In the genomic region with DNA sequence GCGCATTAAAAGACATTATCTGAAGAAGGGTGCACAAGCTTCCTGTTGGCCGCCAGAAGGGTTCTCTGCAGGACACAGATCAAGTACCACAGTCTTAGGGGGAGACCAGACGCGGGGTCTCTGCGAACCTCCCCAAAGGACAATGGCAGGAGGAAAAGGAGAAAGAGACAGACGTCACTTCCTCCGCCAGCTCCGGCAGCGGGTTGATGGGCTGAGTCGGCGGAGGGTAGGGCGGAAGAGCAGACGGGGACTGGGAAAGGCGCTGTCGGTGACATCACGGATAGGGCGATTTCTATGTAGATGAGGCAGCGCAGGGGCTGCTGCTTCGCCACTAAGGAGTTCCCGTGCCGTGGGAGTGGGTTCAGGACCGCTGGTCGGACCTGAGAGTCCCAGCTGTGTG, we compare ENCODE assay signal across 9 cellular contexts. TPM values are rescaled to one million over a fixed set of nuclear protein-coding genes. Genes with fewer than 3 reads are reported as not detected.
DNase-seq lines count a peak whose midpoint lies in the region; ATAC-seq and TF ChIP-seq lines count a peak whose summit lies in the region.
"Not testable (repeated sequence)": the region's sequence is repeated elsewhere in the genome, so short reads cannot be mapped to it uniquely, and the experiment has no call there.
"Had no signal": no experiment of that assay in that cellular context is flagged by ENCODE, and none has a peak within 500 bp of the region (broad histone marks: within the 10 kb centered on the region; RNA-seq: fewer than 3 reads in every experiment).

No MANE protein-coding gene starts in this region.

- not testable (repeated sequence) for H3K9me3 ChIP-seq in Peyer's patch; lung (ENCODE audit: control insufficient read depth in 2 of 2, insufficient read depth in 1 of 2, low read length in 1 of 2)

- not testable (repeated sequence) for TF ChIP-seq CTCF in AG09319 (IDR thresholded peaks at IDR 0.05; ENCODE audit: low read depth, low read length); Peyer's patch (IDR thresholded peaks at IDR 0.05); lung (IDR thresholded peaks at IDR 0.05; ENCODE audit: control extremely low read depth, extremely low read depth)

- peak overlapping the region; percentile 63 to 83 (median 76) for H3K27ac ChIP-seq in Peyer's patch
- H3K27ac ChIP-seq in lung (ENCODE audit: low read depth in 1 of 2, low read length in 1 of 2): peak overlapping the region in 1 of 2 donors; percentile 40

- 1 to 3% methylated on average over 12 to 17 of the region's 23 CpGs for WGBS in lung, 2 donors

- not testable (repeated sequence) for TF ChIP-seq POLR2A in Peyer's patch (IDR thresholded peaks at IDR 0.05)

- H3K36me3 ChIP-seq in Peyer's patch; lung (ENCODE audit: control insufficient read depth in 2 of 2, insufficient read depth in 2 of 2, low read length in 2 of 2): not testable (repeated sequence)

- ATAC-seq in GM21423 (IDR thresholded peaks at IDR 0.05; ENCODE audit: unreplicated experiment): peak; percentile 48
- ATAC-seq in lung (ENCODE audit: insufficient read depth, low FRiP score): peak; percentile 61

- DNase-seq in AG09319 (ENCODE audit: extremely low read depth, low read depth): peak; percentile 28
- DNase-seq in LHCN-M2 (ENCODE audit: low read depth): peak; percentile 86
- DNase-seq in Peyer's patch: peak; percentile 84 to 94 (median 85)
- DNase-seq in activated CD8-positive, alpha-beta memory T cell treated with anti-CD3 and anti-CD28 coated beads, Interleukin-2, amount 50 U/mL, for 48 hours: peak; percentile 86
- DNase-seq in effector CD4-positive, alpha-beta T cell: peak; percentile 73
- DNase-seq in lung (ENCODE audit: low spot score): peak; percentile 86
- peak; percentile 90 for DNase-seq in stimulated activated CD4-positive, alpha-beta T cell treated with anti-CD3 and anti-CD28 coated beads, Interleukin-1b, Interleukin-23, amount 100 ng/mL, for 48 hours

- not testable (repeated sequence) for H3K4me1 ChIP-seq in Peyer's patch; lung (ENCODE audit: control insufficient read depth in 2 of 2, insufficient read depth in 2 of 2, low read length in 2 of 2)

- H3K4me3 ChIP-seq in Peyer's patch: peak overlapping the region; percentile 6 to 48 (median 30)
- not testable (repeated sequence) for H3K4me3 ChIP-seq in lung

- H3K27me3 ChIP-seq in Peyer's patch; lung (ENCODE audit: control insufficient read depth, insufficient read depth): not testable (repeated sequence)

RNA-seq across cellular contexts. Expression of a gene that starts 39.0 kb away (rescaled TPM):
- total RNA-seq in LHCN-M2 (2014; rRNA removed) (not detected in 2 replicates), Peyer's patch (not detected), lung (under 1 TPM; 0.12 to 0.20 TPM)
- polyA plus RNA-seq in LHCN-M2 (2012): not detected
- polyA plus RNA-seq in lung: under 1 TPM in 1 of 2 donors, not detected in 1; 0.02 TPM
- total RNA-seq: subcutaneous adipose tissue had no signal

Comparison
In these comparisons a context has a peak if more than half of its experiments do, and no peak if none do; other contexts are left out.
1. DNase-seq: peak in every context shown above with its lines; median percentile 90 in stimulated activated CD4-positive, alpha-beta T cell treated with anti-CD3 and anti-CD28 coated beads, Interleukin-1b, Interleukin-23, amount 100 ng/mL, for 48 hours; 86 in LHCN-M2; 86 in activated CD8-positive, alpha-beta memory T cell treated with anti-CD3 and anti-CD28 coated beads, Interleukin-2, amount 50 U/mL, for 48 hours; 86 in lung; 85 in Peyer's patch; 73 in effector CD4-positive, alpha-beta T cell; 28 in AG09319.